ENCODE assay signal across 33 cellular contexts in genomic region chr15:91223902-91224301, GRCh38.
A peak's percentile ranks its signal among the peaks of the same experiment; 100 is the strongest.
DNase-seq lines count a peak whose midpoint lies in the region; ATAC-seq and TF ChIP-seq lines count a peak whose summit lies in the region.
"Had no signal": no experiment of that assay in that cellular context is flagged by ENCODE, and none has a peak within 500 bp of the region (broad histone marks: within the 10 kb centered on the region; RNA-seq: fewer than 3 reads in every experiment).

No MANE protein-coding gene starts in this region.

- no peak for ATAC-seq in T-helper 17 cell
- no peak for ATAC-seq in aorta (ENCODE audit: low FRiP score)
- ATAC-seq: CD8-positive, alpha-beta T cell; left colon had no signal

- no peak overlapping the region for H3K4me2 ChIP-seq in PC-9
- H3K4me2 ChIP-seq: KMS-11, SK-N-SH had no signal

- H3K4me3 ChIP-seq in aorta (ENCODE audit: low read length in 2 of 2) (no peak overlapping the region), PC-9 (no peak overlapping the region), uterus (no peak overlapping the region)
- H3K4me3 ChIP-seq: esophagus squamous epithelium, HAP-1, stomach, thyroid gland had no signal

- no peaks in the 10 kb centered on the region for H3K36me3 ChIP-seq in aorta (ENCODE audit: control insufficient read depth in 1 of 2, insufficient read depth in 2 of 2, low read length in 1 of 2)
- H3K36me3 ChIP-seq in PC-9 (ENCODE audit: low read depth) = no peaks in the 10 kb centered on the region
- H3K36me3 ChIP-seq in uterus = no peaks in the 10 kb centered on the region
- H3K36me3 ChIP-seq: esophagus squamous epithelium, HAP-1, stomach, thyroid gland had no signal

- peak; percentile 68 for DNase-seq in DMS153 (lab: John Stamatoyannopoulos, UW)
- peak; percentile 91 for DNase-seq in NCI-H1092 treated with DMSO at 0.1 percent for 48 hours (lab: John Stamatoyannopoulos, UW)
- peak; percentile 53 for DNase-seq in NCI-H345 (lab: John Stamatoyannopoulos, UW)
- DNase-seq in T-helper 17 cell = no peak
- DNase-seq in aorta = no peak
- no peak for DNase-seq in PC-9
- DNase-seq in OCI-M2 (lab: John Stamatoyannopoulos, UW; ENCODE audit: unreplicated experiment) = no peak
- DNase-seq in uterus = no peak
- DNase-seq: activated CD4-positive, alpha-beta T cell treated with anti-CD3 and anti-CD28 coated beads for 4 hours; activated gamma-delta T cell; activated naive CD8-positive, alpha-beta T cell treated with anti-CD3 and anti-CD28 coated beads, Interleukin-2, amount 10 ng/mL, durations not matched to agents 7 days and 5 days; activated T-cell treated with anti-CD3 and anti-CD28 coated beads, Interleukin-2, amount 50 U/mL, for 24 hours; CD8-positive, alpha-beta T cell; esophagus squamous epithelium; foreskin melanocyte; GF-D8; left colon; mesenchymal stem cell; MM.1S; NCI-H1694 treated with DMSO at 0.1 percent for 48 hours; NCI-H524 treated with DMSO at 0.1 percent for 48 hours; SK-N-SH; stimulated activated CD4-positive, alpha-beta T cell treated with anti-CD3 and anti-CD28 coated beads, Interleukin-2, amount 100 ng/mL, for 24 hours; stomach; T-helper 2 cell; thyroid gland had no signal

- H2AFZ ChIP-seq in PC-9 = no peak overlapping the region
- H2AFZ ChIP-seq: parathyroid adenoma had no signal

- peaks cover 4% of the 10 kb centered on the region for H3K4me1 Mint-ChIP-seq in T-helper 17 cell
- H3K4me1 Mint-ChIP-seq: activated naive CD8-positive, alpha-beta T cell treated with anti-CD3 and anti-CD28 coated beads, Interleukin-2, amount 10 ng/mL, durations not matched to agents 7 days and 5 days; B cell; central memory CD8-positive, alpha-beta T cell; neural crest cell had no signal

- H4K20me1 ChIP-seq in PC-9 (ENCODE audit: insufficient read depth) = no peaks in the 10 kb centered on the region

- no peaks in the 10 kb centered on the region for H3K9me3 ChIP-seq in T-helper 17 cell (ENCODE audit: control insufficient read depth, low read length, poor library complexity, severe bottlenecking)
- H3K9me3 ChIP-seq in aorta (ENCODE audit: control insufficient read depth, low read length) = peaks cover 2% of the 10 kb centered on the region
- peaks cover 5% of the 10 kb centered on the region; the same call in 1 of the 2 replicates for H3K9me3 ChIP-seq in PC-9 (ENCODE audit: insufficient read depth, low read depth)
- H3K9me3 ChIP-seq in uterus = no peaks in the 10 kb centered on the region
- H3K9me3 ChIP-seq: esophagus squamous epithelium, HAP-1, SK-N-SH, stomach, thyroid gland had no signal

- H3K27ac ChIP-seq in aorta (ENCODE audit: low read depth in 1 of 2, low read length in 2 of 2) (no peak overlapping the region), PC-9 (no peak overlapping the region), uterus (no peak overlapping the region)
- H3K27ac ChIP-seq: esophagus squamous epithelium, KMS-11, parathyroid adenoma, stomach, thyroid gland had no signal

- POLR2A ChIA-PET in PC-9 (lab: Charles Lee; ENCODE audit: unreplicated experiment) = no interaction called here

- H3K36me3 Mint-ChIP-seq in T-helper 17 cell (ENCODE audit: low read depth) = no peaks in the 10 kb centered on the region
- H3K36me3 Mint-ChIP-seq: activated naive CD8-positive, alpha-beta T cell treated with anti-CD3 and anti-CD28 coated beads, Interleukin-2, amount 10 ng/mL, durations not matched to agents 7 days and 5 days; CD8-positive, alpha-beta T cell had no signal

- no peaks in the 10 kb centered on the region for H3K79me2 ChIP-seq in PC-9 (ENCODE audit: low read depth)
- H3K79me2 ChIP-seq: parathyroid adenoma had no signal

- CTCF ChIA-PET in PC-9 (lab: Charles Lee) = no interaction called here

- TF ChIP-seq POLR2A in uterus (IDR thresholded peaks at IDR 0.05) = no peak

- 85 to 94% methylated on average over 2 of the region's 2 CpGs for WGBS in aorta, 2 donors

- no peaks in the 10 kb centered on the region for H3K9me2 ChIP-seq in PC-9 (ENCODE audit: insufficient read depth)
- H3K9me2 ChIP-seq: SK-N-SH had no signal

- H3K27ac Mint-ChIP-seq in T-helper 17 cell = peak overlapping the region; percentile 3
- H3K27ac Mint-ChIP-seq: activated naive CD8-positive, alpha-beta T cell treated with anti-CD3 and anti-CD28 coated beads, Interleukin-2, amount 10 ng/mL, durations not matched to agents 7 days and 5 days; activated T-cell treated with anti-CD3 and anti-CD28 coated beads, Interleukin-2, amount 50 U/mL, for 24 hours; B cell; CD8-positive, alpha-beta T cell; dendritic cell treated with granulocyte-macrophage colony-stimulating factor and Interleukin-4, amounts not matched to agents 40 ng/mL and 50 ng/mL, for 4 days had no signal

- peaks cover 78% of the 10 kb centered on the region for H3K27me3 Mint-ChIP-seq in T-helper 17 cell

- H3F3A ChIP-seq in PC-9 (ENCODE audit: insufficient read depth, low read depth) = no peaks in the 10 kb centered on the region

- intact Hi-C loops in aorta (cut with DNase I) (no loop called here), PC-9 (cut with micrococcal nuclease; ENCODE audit: unreplicated experiment) (loop anchor here (2.0 kb wide), 1 partner anchor 169 kb away; no protein-coding TSS in a partner anchor), uterus (cut with DNase I; ENCODE audit: low total_unique reads) (no loop called here)

- TF ChIP-seq CTCF in PC-9 (conservative IDR thresholded peaks at IDR 0.05) = no peak
- TF ChIP-seq CTCF in uterus (IDR thresholded peaks at IDR 0.05) = no peak

- H3K4me3 Mint-ChIP-seq in T-helper 17 cell = no peak overlapping the region
- H3K4me3 Mint-ChIP-seq: activated naive CD8-positive, alpha-beta T cell treated with anti-CD3 and anti-CD28 coated beads, Interleukin-2, amount 10 ng/mL, durations not matched to agents 7 days and 5 days; activated T-cell treated with anti-CD3 and anti-CD28 coated beads, Interleukin-2, amount 50 U/mL, for 24 hours; B cell; CD8-positive, alpha-beta T cell; central memory CD8-positive, alpha-beta T cell; dendritic cell treated with granulocyte-macrophage colony-stimulating factor and Interleukin-4, amounts not matched to agents 40 ng/mL and 50 ng/mL, for 4 days; neural crest cell had no signal

- no TSS peak for BruUV-seq in PC-9 (replicated peaks; lab: Mats Ljungman, UMichigan)

- H3K27me3 ChIP-seq in aorta (ENCODE audit: control insufficient read depth in 1 of 2, insufficient read depth in 2 of 2, low read length in 1 of 2) (no peaks in the 10 kb centered on the region), PC-9 (ENCODE audit: insufficient read depth, low read depth) (peaks cover 56% of the 10 kb centered on the region), uterus (no peaks in the 10 kb centered on the region)
- H3K27me3 ChIP-seq: thyroid gland had no signal

- no peaks in the 10 kb centered on the region for H3K4me1 ChIP-seq in aorta (ENCODE audit: control insufficient read depth in 1 of 2, insufficient read depth in 2 of 2, low read length in 2 of 2)
- no peaks in the 10 kb centered on the region for H3K4me1 ChIP-seq in PC-9 (replicated peaks; ENCODE audit: insufficient read depth)
- no peaks in the 10 kb centered on the region for H3K4me1 ChIP-seq in uterus
- H3K4me1 ChIP-seq: esophagus squamous epithelium, HAP-1, parathyroid adenoma, stomach, thyroid gland had no signal

Comparison
In these comparisons a context has a peak if more than half of its experiments do, and no peak if none do; other contexts are left out.
1. DNase-seq: peak in DMS153 (single experiment), NCI-H1092 treated with DMSO at 0.1 percent for 48 hours (single experiment) and NCI-H345 (single experiment); none in T-helper 17 cell (0 of 3), aorta (0 of 2), PC-9 (0 of 2), OCI-M2 (single experiment) and uterus (0 of 2).